In genomic region chr10:89351402-89352038, GRCh38 we compare ENCODE assay signal across 8 cellular contexts. TPM values are rescaled to one million over a fixed set of nuclear protein-coding genes. Genes with fewer than 3 reads are reported as not detected.
A peak's percentile ranks its signal among the peaks of the same experiment; 100 is the strongest.
DNase-seq lines count a peak whose midpoint lies in the region; ATAC-seq and TF ChIP-seq lines count a peak whose summit lies in the region.

No MANE protein-coding gene starts in this region.

- H3K27me3 ChIP-seq in lower lobe of right lung (ENCODE audit: low read depth) (no peaks in the 10 kb centered on the region), uterus (no peaks in the 10 kb centered on the region)

- H3K4me1 ChIP-seq in lower lobe of right lung = peaks cover 57% of the 10 kb centered on the region
- H3K4me1 ChIP-seq in uterus = peaks cover 0 to 21% of the 10 kb centered on the region in 2 donors

- intact Hi-C loops in lower lobe of right lung (cut with DNase I) = no loop called here
- intact Hi-C loops in uterus (cut with DNase I; ENCODE audit: low total_unique reads) = no loop called here

- H3K27ac ChIP-seq in lower lobe of right lung = peak overlapping the region; percentile 79
- peak overlapping the region; percentile 83 to 85 for H3K27ac ChIP-seq in uterus

- H3K4me3 ChIP-seq in lower lobe of right lung (no peak overlapping the region), uterus (no peak overlapping the region)

- peak; percentile 51 to 77 for ATAC-seq in activated CD4-positive, CD25-positive, alpha-beta regulatory T cell treated with anti-CD3 and anti-CD28 coated beads, Interleukin-2, amount 50 U/mL, for 24 hours
- peak; percentile 71 for ATAC-seq in HG03066 (IDR thresholded peaks at IDR 0.05; ENCODE audit: low read depth, unreplicated experiment)
- ATAC-seq in lower lobe of right lung = peak; percentile 40 to 45

- TF ChIP-seq POLR2A in uterus (IDR thresholded peaks at IDR 0.05) = no peak

- TF ChIP-seq CTCF in lower lobe of right lung (IDR thresholded peaks at IDR 0.05) (no peak), uterus (IDR thresholded peaks at IDR 0.05) (no peak)

- H3K36me3 ChIP-seq in lower lobe of right lung = no peaks in the 10 kb centered on the region
- no peaks in the 10 kb centered on the region for H3K36me3 ChIP-seq in uterus

- DNase-seq in activated CD4-positive, CD25-positive, alpha-beta regulatory T cell (lab: John Stamatoyannopoulos, UW) = no peak
- peak; percentile 51 for DNase-seq in amniotic epithelial cell (ENCODE audit: low read depth)
- no peak for DNase-seq in lower lobe of right lung
- no peak for DNase-seq in uterus
- DNase-seq in stimulated activated CD4-positive, alpha-beta T cell treated with anti-CD3 and anti-CD28 coated beads, Interleukin-12 subunit alpha, Interleukin-12 subunit beta, amount 100 ng/mL, for 4 hours = no peak
- no peak for DNase-seq in activated T-cell treated with anti-CD3 and anti-CD28 coated beads, Interleukin-2, amount 50 U/mL, for 1 hour

- H3K9me3 ChIP-seq in lower lobe of right lung = no peaks in the 10 kb centered on the region
- no peaks in the 10 kb centered on the region for H3K9me3 ChIP-seq in uterus

RNA-seq across cellular contexts. Expression of gene IFIT3, which starts 23.7 kb away (rescaled TPM):
- total RNA-seq in lower lobe of right lung (117 TPM), uterus (10 to 100 TPM in 2 of 4 donors, 1 to 10 TPM in 2; 6.9 to 25.3 (median 15.6) TPM)

RNA-seq across cellular contexts. Expression of gene IFIT1B, which starts 26.3 kb away (rescaled TPM):
- not detected for total RNA-seq in lower lobe of right lung
- 1 to 10 TPM in 1 of 4 donors, not detected in 3; 1.1 TPM for total RNA-seq in uterus

RNA-seq across cellular contexts. Expression of gene IFIT1, which starts 40.9 kb away (rescaled TPM):
- total RNA-seq in lower lobe of right lung = 71.8 TPM
- 10 to 100 TPM; 13.5 to 27.4 (median 19.7) TPM for total RNA-seq in uterus

RNA-seq across cellular contexts. Expression of gene IFIT2, which starts 49.7 kb away (rescaled TPM):
- total RNA-seq in lower lobe of right lung (64.8 TPM), uterus (10 to 100 TPM in 1 of 4 donors, 1 to 10 TPM in 3; 1.5 to 17.7 (median 6.1) TPM)
